ENCODE assay signal across 6 cellular contexts in genomic region chr1:153968000-153968363, GRCh38. TPM values are rescaled to one million over a fixed set of nuclear protein-coding genes. Genes with fewer than 3 reads are reported as not detected.
DNase-seq lines count a peak whose midpoint lies in the region; TF ChIP-seq lines count a peak whose summit lies in the region.

No MANE protein-coding gene starts in this region.

- 1% methylated on average over 8 of the region's 8 CpGs for WGBS in thymus

- H3K27me3 ChIP-seq in thymus (ENCODE audit: control insufficient read depth, insufficient read depth): no peaks in the 10 kb centered on the region

- H3K9me3 ChIP-seq in thymus (ENCODE audit: control insufficient read depth): peaks cover 1% of the 10 kb centered on the region

- no peak for DNase-seq in AG09309 (ENCODE audit: low read depth)
- peak; percentile 63 for DNase-seq in NCI-H510A (lab: John Stamatoyannopoulos, UW)
- no peak for DNase-seq in fibroblast of villous mesenchyme (ENCODE audit: low read depth)
- DNase-seq in NOMO-1 treated with DMSO at 0.1 percent for 48 hours (lab: John Stamatoyannopoulos, UW; ENCODE audit: unreplicated experiment): no peak
- DNase-seq in GOT3 (lab: John Stamatoyannopoulos, UW): no peak

- TF ChIP-seq CTCF in AG09309 (IDR thresholded peaks at IDR 0.05; ENCODE audit: control insufficient read depth, insufficient read depth, low read depth, low read length, missing control alignments) (no peak), fibroblast of villous mesenchyme (IDR thresholded peaks at IDR 0.05; ENCODE audit: insufficient read depth, low read depth, low read length) (no peak)

- H3K4me3 ChIP-seq in AG09309 (ENCODE audit: control insufficient read depth, low read depth, low read length) (peak overlapping the region; percentile 62), fibroblast of villous mesenchyme (ENCODE audit: low read depth, low read length) (peak overlapping the region; percentile 73), thymus (ENCODE audit: low read length) (peak overlapping the region; percentile 89)

- H3K4me1 ChIP-seq in thymus (ENCODE audit: control insufficient read depth, insufficient read depth, low read length): peaks cover 22% of the 10 kb centered on the region

- peaks cover 7% of the 10 kb centered on the region for H3K36me3 ChIP-seq in thymus (ENCODE audit: control insufficient read depth, insufficient read depth)

- peak overlapping the region; percentile 74 for H3K27ac ChIP-seq in thymus (ENCODE audit: low read depth)

RNA-seq across cellular contexts. Expression of gene CREB3L4, which starts 0.3 kb away (rescaled TPM):
- total RNA-seq in fibroblast of villous mesenchyme: 3.9 TPM in 2 replicates
- 17.7 TPM for polyA plus RNA-seq in thymus

RNA-seq across cellular contexts. Expression of gene SLC39A1, which starts 4.6 kb away (rescaled TPM):
- 127 and 153 TPM in 2 replicates for total RNA-seq in fibroblast of villous mesenchyme
- 44.9 TPM for polyA plus RNA-seq in thymus

RNA-seq across cellular contexts. Expression of gene JTB, which starts 9.5 kb away (rescaled TPM):
- 128 and 135 TPM in 2 replicates for total RNA-seq in fibroblast of villous mesenchyme
- 180 TPM for polyA plus RNA-seq in thymus

RNA-seq across cellular contexts. Expression of gene CRTC2, which starts 9.6 kb away (rescaled TPM):
- 4.5 and 6.0 TPM in 2 replicates for total RNA-seq in fibroblast of villous mesenchyme
- polyA plus RNA-seq in thymus: 70.5 TPM

RNA-seq across cellular contexts. Expression of gene RAB13, which starts 18.2 kb away (rescaled TPM):
- 36.7 and 37.7 TPM in 2 replicates for total RNA-seq in fibroblast of villous mesenchyme
- polyA plus RNA-seq in thymus: 98.2 TPM
